ENCODE assay signal across 29 cellular contexts in genomic region chr1:27412502-27412901, GRCh38. TPM values are rescaled to one million over a fixed set of nuclear protein-coding genes. Genes with fewer than 3 reads are reported as not detected.
DNase-seq lines count a peak whose midpoint lies in the region; ATAC-seq and TF ChIP-seq lines count a peak whose summit lies in the region.
"Had no signal": no experiment of that assay in that cellular context is flagged by ENCODE, and none has a peak within 500 bp of the region (broad histone marks: within the 10 kb centered on the region; RNA-seq: fewer than 3 reads in every experiment).

No MANE protein-coding gene starts in this region.

- H3K9ac ChIP-seq in BLaER1 (no peak overlapping the region), subcutaneous abdominal adipose tissue (ENCODE audit: low read length in 5 of 5) (no peak overlapping the region)
- H3K9ac ChIP-seq: GM23248 had no signal

- 81 to 82% methylated on average over 4 of the region's 4 CpGs for WGBS in esophagus squamous epithelium, 2 donors

- DNase-seq in breast epithelium (ENCODE audit: low spot score in 2 of 2) (no peak), MCF 10A (ENCODE audit: unreplicated experiment) (no peak), esophagus squamous epithelium (lab: John Stamatoyannopoulos, UW) (no peak), nephron progenitor cell (no peak)
- DNase-seq: CD4-positive, alpha-beta memory T cell; COR-L47; DMS53; GM23248; H7; Karpas-422; NCI-H1092 treated with DMSO at 0.1 percent for 48 hours; NCI-H1436; NCI-H187 treated with DMSO at 0.1 percent for 48 hours; NCI-H446 treated with DMSO at 0.1 percent for 48 hours; NCI-H526 treated with DMSO at 0.1 percent for 48 hours; PC-9 had no signal

- H3K4me1 Mint-ChIP-seq in MCF 10A (ENCODE audit: insufficient read depth, unreplicated experiment) (peaks cover 6% of the 10 kb centered on the region), nephron progenitor cell (peaks cover 59% of the 10 kb centered on the region)

- ATAC-seq in GM18520 (IDR thresholded peaks at IDR 0.05; ENCODE audit: unreplicated experiment) (no peak), HG02610 (IDR thresholded peaks at IDR 0.05; ENCODE audit: unreplicated experiment) (no peak)
- ATAC-seq: HepG2 had no signal

- no peaks in the 10 kb centered on the region for H3K9me3 Mint-ChIP-seq in MCF 10A (ENCODE audit: unreplicated experiment)
- H3K9me3 Mint-ChIP-seq in nephron progenitor cell: no peaks in the 10 kb centered on the region
- H3K9me3 Mint-ChIP-seq: CD4-positive, alpha-beta memory T cell had no signal

- POLR2A ChIA-PET in MCF 10A (lab: Yijun Ruan, JAX): interaction anchor here (1.3 to 1.6 kb wide), 2 partner anchors 16 to 189 kb away, joined by 4 read pairs; no protein-coding TSS in a partner anchor

- no peak for TF ChIP-seq POLR2A in breast epithelium (IDR thresholded peaks at IDR 0.05)
- TF ChIP-seq POLR2A in esophagus squamous epithelium (IDR thresholded peaks at IDR 0.05): no peak

- TF ChIP-seq CTCF in breast epithelium (IDR thresholded peaks at IDR 0.05) (no peak), MCF 10A (IDR thresholded peaks at IDR 0.05; ENCODE audit: unreplicated experiment) (no peak), esophagus squamous epithelium (IDR thresholded peaks at IDR 0.05) (no peak), nephron progenitor cell (IDR thresholded peaks at IDR 0.05) (no peak)

- H3K27me3 ChIP-seq in breast epithelium: no peaks in the 10 kb centered on the region
- no peaks in the 10 kb centered on the region for H3K27me3 ChIP-seq in BLaER1
- no peaks in the 10 kb centered on the region for H3K27me3 ChIP-seq in esophagus squamous epithelium
- no peaks in the 10 kb centered on the region for H3K27me3 ChIP-seq in subcutaneous abdominal adipose tissue (ENCODE audit: control insufficient read depth in 5 of 5, insufficient read depth in 4 of 5, low read length in 5 of 5)
- H3K27me3 ChIP-seq: BLaER1 treated with 17β-estradiol and CSF1 and Interleukin-3, amounts not matched to agents 10 nM and 100 nM; SJSA1 had no signal

- no peak overlapping the region for H3K4me3 ChIP-seq in breast epithelium
- no peak overlapping the region for H3K4me3 ChIP-seq in BLaER1
- H3K4me3 ChIP-seq in esophagus squamous epithelium: no peak overlapping the region
- no peak overlapping the region for H3K4me3 ChIP-seq in subcutaneous abdominal adipose tissue (ENCODE audit: low read depth in 1 of 5, low read length in 5 of 5)
- H3K4me3 ChIP-seq: BLaER1 treated with 17β-estradiol and CSF1 and Interleukin-3, amounts not matched to agents 10 nM and 100 nM; GM23248; PC-9; SJSA1 had no signal

- H3K4me1 ChIP-seq in breast epithelium (peaks cover 0 to 9% of the 10 kb centered on the region in 2 donors), BLaER1 (peaks cover 93% of the 10 kb centered on the region), esophagus squamous epithelium (peaks cover 2 to 69% (median 7%) of the 10 kb centered on the region in 3 donors), subcutaneous abdominal adipose tissue (ENCODE audit: control insufficient read depth in 5 of 5, insufficient read depth in 5 of 5, low read length in 5 of 5) (peaks cover 4 to 53% (median 46%) of the 10 kb centered on the region in 5 donors)
- H3K4me1 ChIP-seq: SJSA1 had no signal

- no peak overlapping the region for H3K27ac Mint-ChIP-seq in MCF 10A (ENCODE audit: low read depth, unreplicated experiment)
- H3K27ac Mint-ChIP-seq in nephron progenitor cell: no peak overlapping the region

- peaks cover 43% of the 10 kb centered on the region for H4K20me1 ChIP-seq in BLaER1

- BruUV-seq in MCF 10A (replicated peaks; lab: Mats Ljungman, UMichigan): no TSS peak

- H3K27me3 Mint-ChIP-seq in MCF 10A (ENCODE audit: insufficient read depth, unreplicated experiment): no peaks in the 10 kb centered on the region
- H3K27me3 Mint-ChIP-seq in nephron progenitor cell (ENCODE audit: low read depth, poor library complexity): no peaks in the 10 kb centered on the region
- H3K27me3 Mint-ChIP-seq: CD4-positive, alpha-beta memory T cell had no signal

- no peaks in the 10 kb centered on the region for H3K36me3 ChIP-seq in breast epithelium
- peaks cover 97% of the 10 kb centered on the region for H3K36me3 ChIP-seq in BLaER1
- H3K36me3 ChIP-seq in esophagus squamous epithelium: peaks cover 39 to 100% (median 75%) of the 10 kb centered on the region in 3 donors
- peaks cover 30 to 98% (median 90%) of the 10 kb centered on the region in 5 donors for H3K36me3 ChIP-seq in subcutaneous abdominal adipose tissue (ENCODE audit: control insufficient read depth in 5 of 5, insufficient read depth in 5 of 5, low read length in 5 of 5)

- intact Hi-C loops in breast epithelium (cut with DNase I; ENCODE audit: low total_unique reads): no loop called here
- intact Hi-C loops in MCF 10A (cut with micrococcal nuclease): no loop called here
- intact Hi-C loops in esophagus squamous epithelium (cut with DNase I): loop anchor here (10.0 kb wide), 1 partner anchor 72 kb away; no protein-coding TSS in a partner anchor

- CTCF ChIA-PET in MCF 10A (lab: Yijun Ruan, JAX): interaction anchor here (1.2 to 2.1 kb wide), 3 partner anchors 17 to 193 kb away, joined by 4 to 12 read pairs (median 4); no protein-coding TSS in a partner anchor

- H3K4me2 ChIP-seq in BLaER1: peak overlapping the region; percentile 55; the same call in 1 of the 2 replicates
- H3K4me2 ChIP-seq: PC-9 had no signal

- H3K27ac ChIP-seq in breast epithelium (peak overlapping the region; percentile 25 to 27), BLaER1 (no peak overlapping the region), esophagus squamous epithelium (peak overlapping the region in 3 of 4 donors; percentile 11 to 73 (median 69)), subcutaneous abdominal adipose tissue (ENCODE audit: low read depth, low read length) (peak overlapping the region; percentile 15)
- H3K27ac ChIP-seq: GM23248, PC-9, SJSA1 had no signal

- H3K9me3 ChIP-seq in breast epithelium (no peaks in the 10 kb centered on the region), BLaER1 (no peaks in the 10 kb centered on the region), esophagus squamous epithelium (no peaks in the 10 kb centered on the region), subcutaneous abdominal adipose tissue (ENCODE audit: control insufficient read depth in 5 of 5, low read length in 5 of 5) (no peaks in the 10 kb centered on the region)
- H3K9me3 ChIP-seq: BLaER1 treated with 17β-estradiol and CSF1 and Interleukin-3, amounts not matched to agents 10 nM and 100 nM; SJSA1 had no signal

- H3K4me3 Mint-ChIP-seq in MCF 10A (ENCODE audit: unreplicated experiment): no peak overlapping the region
- H3K4me3 Mint-ChIP-seq in nephron progenitor cell: no peak overlapping the region
- H3K4me3 Mint-ChIP-seq: CD4-positive, alpha-beta memory T cell had no signal

- peaks cover 92% of the 10 kb centered on the region for H3K36me3 Mint-ChIP-seq in MCF 10A (ENCODE audit: insufficient read depth, unreplicated experiment)
- H3K36me3 Mint-ChIP-seq in nephron progenitor cell (ENCODE audit: low read depth): peaks cover 72% of the 10 kb centered on the region

RNA-seq across cellular contexts. Expression of gene GPR3, which starts 20.1 kb away (rescaled TPM):
- under 1 TPM in 2 of 3 donors, not detected in 1; 0.16 to 0.66 TPM for total RNA-seq in breast epithelium
- 0.47 and 0.65 TPM in 2 replicates for total RNA-seq in MCF 10A (2022)
- total RNA-seq in esophagus squamous epithelium: under 1 TPM in 1 of 4 donors, not detected in 3; 0.38 TPM
- total RNA-seq: CD4-positive, alpha-beta memory T cell; Right ventricle myocardium inferior had no signal

RNA-seq across cellular contexts. Expression of gene CD164L2, which starts 29.4 kb away (rescaled TPM):
- 1 to 10 TPM in 1 of 3 donors, under 1 TPM in 1, not detected in 1; 0.66 to 5.3 TPM for total RNA-seq in breast epithelium
- 0.23 TPM in 1 of 2 replicates, not detected in the other for total RNA-seq in MCF 10A (2022)
- total RNA-seq in esophagus squamous epithelium: 10 to 100 TPM in 1 of 4 donors, 1 to 10 TPM in 3; 4.8 to 15.4 (median 6.5) TPM
- total RNA-seq: A172; CD4-positive, alpha-beta memory T cell; Daoy; G401; GM23248; HepG2; HT1080; Right ventricle myocardium inferior; RPMI7951; SJSA1 had no signal

RNA-seq across cellular contexts. Expression of gene FCN3, which starts 37.9 kb away (rescaled TPM):
- total RNA-seq in breast epithelium: 10 to 100 TPM in 1 of 3 donors, 1 to 10 TPM in 2; 6.0 to 10.5 (median 7.4) TPM
- not detected in 2 replicates for total RNA-seq in MCF 10A (2022)
- total RNA-seq in esophagus squamous epithelium: 1 to 10 TPM; 3.0 to 4.7 (median 4.3) TPM
- total RNA-seq: A172; CD4-positive, alpha-beta memory T cell; Daoy; G401; GM23248; HepG2; HT1080; PC-9; RPMI7951; SJSA1 had no signal

RNA-seq across cellular contexts. Expression of gene MAP3K6, which starts 45.7 kb away (rescaled TPM):
- total RNA-seq in breast epithelium: 10 to 100 TPM; 29.4 to 67.5 (median 52.0) TPM
- total RNA-seq in MCF 10A (2022): 13.2 and 13.5 TPM in 2 replicates
- 100 to 1,000 TPM in 1 of 4 donors, 10 to 100 TPM in 3; 72.3 to 121 (median 76.9) TPM for total RNA-seq in esophagus squamous epithelium
